In the genomic region with DNA sequence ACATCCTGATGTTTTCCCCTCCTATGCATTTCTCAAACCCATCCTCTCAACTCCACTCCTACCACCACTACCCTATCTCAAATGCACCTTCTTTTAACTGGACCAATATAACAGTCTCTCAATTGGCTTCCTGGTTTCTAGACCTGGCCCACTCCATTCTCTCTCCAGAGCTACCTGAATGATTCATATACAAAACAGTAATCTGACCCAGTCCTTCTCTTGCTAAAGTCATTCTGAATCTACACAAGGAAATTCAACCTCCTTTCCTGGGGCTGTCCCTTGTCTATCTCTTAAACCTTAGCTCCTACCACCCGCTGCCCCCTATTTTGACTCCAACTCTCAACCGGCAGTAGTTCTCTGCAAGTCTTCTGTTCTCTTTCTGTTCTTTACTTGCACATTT, we compare ENCODE assay signal across 9 cellular contexts.
DNase-seq lines count a peak whose midpoint lies in the region; ATAC-seq and TF ChIP-seq lines count a peak whose summit lies in the region.
"Had no signal": no experiment of that assay in that cellular context is flagged by ENCODE, and none has a peak within 500 bp of the region (broad histone marks: within the 10 kb centered on the region; RNA-seq: fewer than 3 reads in every experiment).

No MANE protein-coding gene starts in this region.

- H3K4me1 Mint-ChIP-seq in activated CD8-positive, alpha-beta T cell treated with anti-CD3 and anti-CD28 coated beads for 36 hours (ENCODE audit: low read depth), result no peaks in the 10 kb centered on the region

- no peak overlapping the region for H3K4me3 ChIP-seq in thyroid gland (replicated peaks in 1 of 3)

- no peak overlapping the region for H3K4me3 Mint-ChIP-seq in activated CD8-positive, alpha-beta T cell treated with anti-CD3 and anti-CD28 coated beads for 36 hours
- H3K4me3 Mint-ChIP-seq: naive thymus-derived CD4-positive, alpha-beta T cell had no signal

- peaks cover 5 to 24% of the 10 kb centered on the region in 2 donors for H3K4me1 ChIP-seq in thyroid gland

- TF ChIP-seq CTCF in activated CD8-positive, alpha-beta T cell treated with anti-CD3 and anti-CD28 coated beads for 36 hours (IDR thresholded peaks at IDR 0.05), result no peak
- TF ChIP-seq CTCF in thyroid gland (IDR thresholded peaks at IDR 0.05), result no peak

- no peak for TF ChIP-seq POLR2A in thyroid gland (IDR thresholded peaks at IDR 0.05)

- WGBS in thyroid gland, 2 donors, result 90 to 98% methylated on average over 2 of the region's 2 CpGs

- POLR2A ChIA-PET in activated CD8-positive, alpha-beta T cell treated with anti-CD3 and anti-CD28 coated beads for 36 hours (lab: Charles Lee), result interaction anchor here (0.9 kb wide), 1 partner anchor 285 kb away, joined by 3 read pairs; no protein-coding TSS in a partner anchor

- no peaks in the 10 kb centered on the region for H3K36me3 Mint-ChIP-seq in activated naive CD4-positive, alpha-beta T cell treated with anti-CD3 and anti-CD28 coated beads, Interleukin-2, amount 50 U/mL, for 72 hours
- no peaks in the 10 kb centered on the region for H3K36me3 Mint-ChIP-seq in activated CD8-positive, alpha-beta T cell treated with anti-CD3 and anti-CD28 coated beads for 36 hours (ENCODE audit: low read depth)
- H3K36me3 Mint-ChIP-seq: naive thymus-derived CD4-positive, alpha-beta T cell had no signal

- no peak for DNase-seq in activated naive CD4-positive, alpha-beta T cell treated with anti-CD3 and anti-CD28 coated beads, Interleukin-2, amount 50 U/mL, for 72 hours (ENCODE audit: low spot score in 2 of 2)
- DNase-seq in activated naive CD4-positive, alpha-beta T cell (lab: John Stamatoyannopoulos, UW), result no peak
- peak; percentile 5 for DNase-seq in activated CD8-positive, alpha-beta T cell treated with anti-CD3 and anti-CD28 coated beads for 36 hours
- peak; percentile 60 for DNase-seq in iris pigment epithelial cell (ENCODE audit: low read depth)
- no peak for DNase-seq in thyroid gland
- no peak for DNase-seq in NK-92 treated with Interleukin-12 subunit alpha and Interleukin-12 subunit beta, amount 100 ng/mL, for 24 hours (lab: John Stamatoyannopoulos, UW)
- DNase-seq in activated effector memory CD4-positive, alpha-beta T cell treated with Interleukin-2 at 50 U/mL for 16 hours, result no peak
- DNase-seq in DMS 273 treated with DMSO at 0.1 percent for 48 hours (lab: John Stamatoyannopoulos, UW), result no peak

- H3K9me3 Mint-ChIP-seq in activated naive CD4-positive, alpha-beta T cell treated with anti-CD3 and anti-CD28 coated beads, Interleukin-2, amount 50 U/mL, for 72 hours, result no peaks in the 10 kb centered on the region
- H3K9me3 Mint-ChIP-seq in activated CD8-positive, alpha-beta T cell treated with anti-CD3 and anti-CD28 coated beads for 36 hours, result no peaks in the 10 kb centered on the region
- H3K9me3 Mint-ChIP-seq: naive thymus-derived CD4-positive, alpha-beta T cell had no signal

- peaks cover 29% of the 10 kb centered on the region for H3K27me3 Mint-ChIP-seq in activated CD8-positive, alpha-beta T cell treated with anti-CD3 and anti-CD28 coated beads for 36 hours

- no peaks in the 10 kb centered on the region for H3K36me3 ChIP-seq in thyroid gland

- H3K27me3 ChIP-seq in thyroid gland, result no peaks in the 10 kb centered on the region

- no peak overlapping the region for H3K27ac Mint-ChIP-seq in activated naive CD4-positive, alpha-beta T cell treated with anti-CD3 and anti-CD28 coated beads, Interleukin-2, amount 50 U/mL, for 72 hours
- H3K27ac Mint-ChIP-seq in activated CD8-positive, alpha-beta T cell treated with anti-CD3 and anti-CD28 coated beads for 36 hours, result no peak overlapping the region
- H3K27ac Mint-ChIP-seq: naive thymus-derived CD4-positive, alpha-beta T cell had no signal

- peak; percentile 82 to 91 for ATAC-seq in activated naive CD4-positive, alpha-beta T cell treated with anti-CD3 and anti-CD28 coated beads, Interleukin-2, amount 50 U/mL, for 72 hours
- ATAC-seq in activated CD8-positive, alpha-beta T cell treated with anti-CD3 and anti-CD28 coated beads for 36 hours, result peak; percentile 46

- peak overlapping the region in 2 of 3 donors; percentile 6 to 7 for H3K27ac ChIP-seq in thyroid gland

- CTCF ChIA-PET in activated CD8-positive, alpha-beta T cell treated with anti-CD3 and anti-CD28 coated beads for 36 hours (lab: Charles Lee), result interaction anchor here (0.7 to 4.2 kb wide), 55 partner anchors 8 to 554 kb away, joined by 3 to 53 read pairs (median 4); partner anchors contain the start of gene ELL2

- H3K9me3 ChIP-seq in thyroid gland, result no peaks in the 10 kb centered on the region

- intact Hi-C loops in activated CD8-positive, alpha-beta T cell treated with anti-CD3 and anti-CD28 coated beads for 36 hours (cut with micrococcal nuclease), result loop anchor here (1.0 to 10.0 kb wide), 3 partner anchors 375 to 551 kb away; partner anchors contain the start of gene ELL2
- intact Hi-C loops in thyroid gland (cut with DNase I), result loop anchor here (2.0 to 10.0 kb wide), 3 partner anchors 371 to 691 kb away; partner anchors contain the start of genes ELL2 and RFESD

Comparison
In these comparisons a context has a peak if more than half of its experiments do, and no peak if none do; other contexts are left out.
1. DNase-seq: peak in activated CD8-positive, alpha-beta T cell treated with anti-CD3 and anti-CD28 coated beads for 36 hours (single experiment) and iris pigment epithelial cell (single experiment); none in activated naive CD4-positive, alpha-beta T cell treated with anti-CD3 and anti-CD28 coated beads, Interleukin-2, amount 50 U/mL, for 72 hours (0 of 2), activated naive CD4-positive, alpha-beta T cell (0 of 4), thyroid gland (0 of 2), NK-92 treated with Interleukin-12 subunit alpha and Interleukin-12 subunit beta, amount 100 ng/mL, for 24 hours (single experiment), activated effector memory CD4-positive, alpha-beta T cell treated with Interleukin-2 at 50 U/mL for 16 hours (single experiment) and DMS 273 treated with DMSO at 0.1 percent for 48 hours (single experiment).